8 cellular contexts compared by ENCODE assay signal in genomic region chr17:34961093-34961911, GRCh38. TPM values are rescaled to one million over a fixed set of nuclear protein-coding genes. Genes with fewer than 3 reads are reported as not detected.
DNase-seq lines count a peak whose midpoint lies in the region; ATAC-seq and TF ChIP-seq lines count a peak whose summit lies in the region.

Gene CCT6B (minus strand): TSS chr17:34961460. CDS start chr17:34961393, 67 bp downstream.
A gene with protein sequence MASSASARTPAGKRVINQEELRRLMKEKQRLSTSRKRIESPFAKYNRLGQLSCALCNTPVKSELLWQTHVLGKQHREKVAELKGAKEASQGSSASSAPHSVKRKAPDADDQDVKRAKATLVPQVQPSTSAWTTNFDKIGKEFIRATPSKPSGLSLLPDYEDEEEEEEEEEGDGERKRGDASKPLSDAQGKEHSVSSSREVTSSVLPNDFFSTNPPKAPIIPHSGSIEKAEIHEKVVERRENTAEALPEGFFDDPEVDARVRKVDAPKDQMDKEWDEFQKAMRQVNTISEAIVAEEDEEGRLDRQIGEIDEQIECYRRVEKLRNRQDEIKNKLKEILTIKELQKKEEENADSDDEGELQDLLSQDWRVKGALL (plus strand): TSS chr17:34961540. CDS start chr17:34961567, 27 bp downstream.

- H3K4me1 ChIP-seq in spleen = peaks cover 18 to 41% (median 33%) of the 10 kb centered on the region in 6 donors

- peak in 3 of 11 experiments; percentile 14 to 23 (median 15) for TF ChIP-seq CTCF in spleen (IDR thresholded peaks at IDR 0.05 in 8 of 11, conservative IDR thresholded peaks at IDR 0.05 in 3 of 11)

- H3K27ac ChIP-seq in spleen = peak within 1 kb of the TSS; percentile 93 to 99 (median 97)

- H3K36me3 ChIP-seq in spleen = peaks cover 0 to 36% (median 26%) of the 10 kb centered on the region in 6 donors

- peak; percentile 80 for TF ChIP-seq POLR2A in GM18951 (IDR thresholded peaks at IDR 0.05; ENCODE audit: extremely low read depth, insufficient read depth, insufficient read length)
- peak; percentile 8 to 54 (median 51) for TF ChIP-seq POLR2A in spleen (IDR thresholded peaks at IDR 0.05)

- in situ Hi-C loops in GM18951 (cut with MboI; ENCODE audit: low sequenced_read_pairs, unreplicated experiment) = no loop called here

- intact Hi-C loops in spleen (cut with DNase I; ENCODE audit: low total_unique reads) = no loop called here

- peak within 1 kb of the TSS; percentile 83 to 98 (median 92) for H3K4me3 ChIP-seq in spleen

- H3K9me3 ChIP-seq in spleen = no peaks in the 10 kb centered on the region

- ATAC-seq in HG03175 (IDR thresholded peaks at IDR 0.05; ENCODE audit: unreplicated experiment) = peak; percentile 92

- DNase-seq in AG08396 (ENCODE audit: low spot score) (peak; percentile 93), NCI-H226 (peak; percentile 92), iris pigment epithelial cell (ENCODE audit: low read depth) (peak; percentile 96), spleen (peak; percentile 96)
- peak; percentile 62 to 80 (median 77) for DNase-seq in activated CD4-positive, CD25-positive, alpha-beta regulatory T cell (lab: John Stamatoyannopoulos, UW)
- DNase-seq in central memory CD4-positive, alpha-beta T cell = peak; percentile 91

- WGBS in spleen, 5 donors = 0% methylated on average over 45 to 65 of the region's 65 CpGs

- H3K27me3 ChIP-seq in spleen (replicated peaks in 1 of 7) = no peaks in the 10 kb centered on the region

RNA-seq across cellular contexts. Expression of gene CCT6B, which starts in this region (rescaled TPM):
- 1 to 10 TPM; 1.3 to 7.6 (median 3.2) TPM for total RNA-seq in spleen
- polyA plus RNA-seq in spleen = 1 to 10 TPM; 2.2 to 3.3 (median 2.7) TPM

RNA-seq across cellular contexts. Expression of the second gene that starts in this region (rescaled TPM):
- total RNA-seq in spleen = 10 to 100 TPM; 13.2 to 23.7 (median 18.0) TPM
- polyA plus RNA-seq in spleen = 10 to 100 TPM; 17.2 to 22.0 (median 18.7) TPM

Comparison
In these comparisons a context has a peak if more than half of its experiments do, and no peak if none do; other contexts are left out.
1. Peak in every context shown above with its lines: DNase-seq, ATAC-seq, H3K4me3 ChIP-seq and H3K27ac ChIP-seq.